In the genomic region with DNA sequence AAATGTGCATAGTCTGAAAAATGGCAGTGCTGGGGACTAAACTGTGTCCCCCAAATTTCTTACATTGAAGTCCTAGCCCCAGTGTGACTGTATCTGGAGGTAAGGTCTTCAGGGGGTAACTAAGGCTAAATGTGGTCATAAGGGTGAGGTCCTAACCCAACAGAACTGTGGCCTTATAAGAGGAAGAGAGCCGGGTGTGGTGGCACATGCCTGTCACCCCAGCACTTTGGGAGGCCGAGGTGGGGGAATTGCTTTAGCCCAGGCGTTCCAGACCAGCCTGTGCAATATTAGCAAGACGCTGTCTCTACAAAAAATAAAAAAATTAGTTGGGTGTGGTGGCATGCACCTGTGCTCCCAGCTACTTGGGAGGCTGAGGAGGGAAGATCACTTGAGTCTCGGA, we compare ENCODE assay signal across 12 cellular contexts. TPM values are rescaled to one million over a fixed set of nuclear protein-coding genes. Genes with fewer than 3 reads are reported as not detected.
DNase-seq lines count a peak whose midpoint lies in the region; ATAC-seq lines count a peak whose summit lies in the region.
"Had no signal": no experiment of that assay in that cellular context is flagged by ENCODE, and none has a peak within 500 bp of the region (broad histone marks: within the 10 kb centered on the region; RNA-seq: fewer than 3 reads in every experiment).

No MANE protein-coding gene starts in this region.

- H3K9me3 Mint-ChIP-seq in activated CD8-positive, alpha-beta T cell treated with anti-CD3 and anti-CD28 coated beads, Interleukin-2, amount 10 ng/mL, durations not matched to agents 7 days and 5 days (ENCODE audit: insufficient read depth): no peaks in the 10 kb centered on the region
- peaks cover 3% of the 10 kb centered on the region for H3K9me3 Mint-ChIP-seq in stimulated activated memory B cell treated with anti-CD40 and anti-IgM and Interleukin-4, amounts not matched to agents 10 μg/mL and 1 μg/mL and 100 μg/mL, for 72 hours

- peaks cover 24% of the 10 kb centered on the region for H3K4me1 Mint-ChIP-seq in activated CD8-positive, alpha-beta T cell treated with anti-CD3 and anti-CD28 coated beads, Interleukin-2, amount 10 ng/mL, durations not matched to agents 7 days and 5 days (ENCODE audit: low read depth)
- H3K4me1 Mint-ChIP-seq in stimulated activated memory B cell treated with anti-CD40 and anti-IgM and Interleukin-4, amounts not matched to agents 10 μg/mL and 1 μg/mL and 100 μg/mL, for 72 hours: peaks cover 7% of the 10 kb centered on the region

- H3K4me3 Mint-ChIP-seq in activated CD8-positive, alpha-beta T cell treated with anti-CD3 and anti-CD28 coated beads, Interleukin-2, amount 10 ng/mL, durations not matched to agents 7 days and 5 days: peak overlapping the region; percentile 7
- H3K4me3 Mint-ChIP-seq in stimulated activated memory B cell treated with anti-CD40 and anti-IgM and Interleukin-4, amounts not matched to agents 10 μg/mL and 1 μg/mL and 100 μg/mL, for 72 hours: no peak overlapping the region

- POLR2A ChIA-PET in activated CD8-positive, alpha-beta T cell treated with anti-CD3 and anti-CD28 coated beads, Interleukin-2, amount 10 ng/mL, durations not matched to agents 7 days and 5 days (lab: Charles Lee): no interaction called here

- peaks cover 58% of the 10 kb centered on the region for H3K36me3 Mint-ChIP-seq in activated CD8-positive, alpha-beta T cell treated with anti-CD3 and anti-CD28 coated beads, Interleukin-2, amount 10 ng/mL, durations not matched to agents 7 days and 5 days (ENCODE audit: low read depth)
- H3K36me3 Mint-ChIP-seq in stimulated activated memory B cell treated with anti-CD40 and anti-IgM and Interleukin-4, amounts not matched to agents 10 μg/mL and 1 μg/mL and 100 μg/mL, for 72 hours: peaks cover 69% of the 10 kb centered on the region

- DNase-seq in activated CD4-positive, CD25-positive, alpha-beta regulatory T cell treated with anti-CD3 and anti-CD28 coated beads, Interleukin-2, amount 50 U/mL, for 72 hours: no peak
- DNase-seq in activated CD8-positive, alpha-beta T cell treated with anti-CD3 and anti-CD28 coated beads, Interleukin-2, amount 10 ng/mL, durations not matched to agents 7 days and 5 days: no peak
- no peak for DNase-seq in NCI-H2107 (lab: John Stamatoyannopoulos, UW)
- DNase-seq: 8988T, NCI-H2171, SK-N-SH, thyroid gland had no signal

- ATAC-seq in activated CD4-positive, CD25-positive, alpha-beta regulatory T cell treated with anti-CD3 and anti-CD28 coated beads, Interleukin-2, amount 50 U/mL, for 24 hours: peak; percentile 53 to 72
- ATAC-seq in activated CD8-positive, alpha-beta T cell treated with anti-CD3 and anti-CD28 coated beads, Interleukin-2, amount 10 ng/mL, durations not matched to agents 7 days and 5 days: peak; percentile 47
- peak; percentile 79 for ATAC-seq in esophagus mucosa
- no peak for ATAC-seq in stimulated activated memory B cell treated with anti-CD40 and anti-IgM and Interleukin-4, amounts not matched to agents 10 μg/mL and 1 μg/mL and 100 μg/mL, for 72 hours
- ATAC-seq in GM21619 (IDR thresholded peaks at IDR 0.05; ENCODE audit: unreplicated experiment): no peak
- ATAC-seq in HG03196 (IDR thresholded peaks at IDR 0.05; ENCODE audit: unreplicated experiment): no peak

- CTCF ChIA-PET in activated CD8-positive, alpha-beta T cell treated with anti-CD3 and anti-CD28 coated beads, Interleukin-2, amount 10 ng/mL, durations not matched to agents 7 days and 5 days (lab: Charles Lee): interaction anchor here (0.9 kb wide), 1 partner anchor 62 kb away, joined by 3 read pairs; no protein-coding TSS in a partner anchor

- peak overlapping the region; percentile 92 for H3K27ac Mint-ChIP-seq in activated CD8-positive, alpha-beta T cell treated with anti-CD3 and anti-CD28 coated beads, Interleukin-2, amount 10 ng/mL, durations not matched to agents 7 days and 5 days
- peak overlapping the region; percentile 87 for H3K27ac Mint-ChIP-seq in stimulated activated memory B cell treated with anti-CD40 and anti-IgM and Interleukin-4, amounts not matched to agents 10 μg/mL and 1 μg/mL and 100 μg/mL, for 72 hours

- no peaks in the 10 kb centered on the region for H3K27me3 Mint-ChIP-seq in activated CD8-positive, alpha-beta T cell treated with anti-CD3 and anti-CD28 coated beads, Interleukin-2, amount 10 ng/mL, durations not matched to agents 7 days and 5 days (ENCODE audit: low read depth)
- H3K27me3 Mint-ChIP-seq in stimulated activated memory B cell treated with anti-CD40 and anti-IgM and Interleukin-4, amounts not matched to agents 10 μg/mL and 1 μg/mL and 100 μg/mL, for 72 hours: no peaks in the 10 kb centered on the region

RNA-seq across cellular contexts. Expression of gene PROZ, which starts 17.8 kb away (rescaled TPM):
- not detected for total RNA-seq in activated CD8-positive, alpha-beta T cell treated with anti-CD3 and anti-CD28 coated beads, Interleukin-2, amount 10 ng/mL, durations not matched to agents 7 days and 5 days
- total RNA-seq in esophagus mucosa: not detected
- total RNA-seq: thyroid gland had no signal

RNA-seq across cellular contexts. Expression of gene PCID2, which starts 32.2 kb away (rescaled TPM):
- total RNA-seq in activated CD8-positive, alpha-beta T cell treated with anti-CD3 and anti-CD28 coated beads, Interleukin-2, amount 10 ng/mL, durations not matched to agents 7 days and 5 days: 10 to 100 TPM; 49.3 to 52.4 TPM
- 23.1 TPM for total RNA-seq in esophagus mucosa

RNA-seq across cellular contexts. Expression of gene CUL4A, which starts 33.1 kb away (rescaled TPM):
- 10 to 100 TPM; 65.9 to 70.5 TPM for total RNA-seq in activated CD8-positive, alpha-beta T cell treated with anti-CD3 and anti-CD28 coated beads, Interleukin-2, amount 10 ng/mL, durations not matched to agents 7 days and 5 days
- total RNA-seq in esophagus mucosa: 48.3 TPM

RNA-seq across cellular contexts. Expression of gene F10, which starts 53.7 kb away (rescaled TPM):
- not detected for total RNA-seq in activated CD8-positive, alpha-beta T cell treated with anti-CD3 and anti-CD28 coated beads, Interleukin-2, amount 10 ng/mL, durations not matched to agents 7 days and 5 days
- total RNA-seq in esophagus mucosa: 0.56 TPM

Comparison
In these comparisons a context has a peak if more than half of its experiments do, and no peak if none do; other contexts are left out.
1. ATAC-seq: peak in activated CD4-positive, CD25-positive, alpha-beta regulatory T cell treated with anti-CD3 and anti-CD28 coated beads, Interleukin-2, amount 50 U/mL, for 24 hours (2 of 2), activated CD8-positive, alpha-beta T cell treated with anti-CD3 and anti-CD28 coated beads, Interleukin-2, amount 10 ng/mL, durations not matched to agents 7 days and 5 days (single experiment) and esophagus mucosa (single experiment); none in stimulated activated memory B cell treated with anti-CD40 and anti-IgM and Interleukin-4, amounts not matched to agents 10 μg/mL and 1 μg/mL and 100 μg/mL, for 72 hours (single experiment), GM21619 (single experiment) and HG03196 (single experiment).